ENCODE assay signal across 2 cellular contexts in the genomic region with DNA sequence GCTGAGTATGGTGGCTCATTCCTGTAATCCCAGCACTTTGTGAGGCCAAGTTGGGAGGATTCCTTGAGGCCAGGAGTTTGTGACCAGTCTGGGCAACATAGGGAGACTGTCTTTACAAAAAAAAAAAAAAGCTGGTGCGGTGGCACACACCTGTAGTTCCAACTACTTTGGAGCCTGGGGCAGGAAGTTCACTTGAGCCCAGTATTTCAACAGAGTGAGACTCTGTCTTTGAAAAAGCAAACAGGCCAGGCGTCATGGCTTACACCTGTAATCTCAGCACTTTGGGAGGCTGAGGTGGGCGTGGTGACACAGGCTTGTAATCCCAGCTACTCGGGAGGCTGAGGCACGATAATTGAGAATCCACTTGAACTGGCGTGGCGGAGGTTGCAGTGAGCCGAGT.
TF ChIP-seq lines count a peak whose summit lies in the region.

No MANE protein-coding gene starts in this region.

TF ChIP-seq in liver, 16 proteins besides CTCF, POLR2A, EP300 and RAD21:
- TF ChIP-seq FOXA2 (IDR thresholded peaks at IDR 0.05) (no peak), FOXA1 (IDR thresholded peaks at IDR 0.05) (no peak), NR2F2 (IDR thresholded peaks at IDR 0.05) (no peak), YY1 (IDR thresholded peaks at IDR 0.05) (no peak), TAF1 (conservative IDR thresholded peaks at IDR 0.05) (no peak), JUND (IDR thresholded peaks at IDR 0.05) (no peak), HNF4A (conservative IDR thresholded peaks at IDR 0.05) (peak; percentile 43 to 63)

TF ChIP-seq in HepG2, 621 proteins besides CTCF, POLR2A, EP300 and RAD21:
- TF ChIP-seq, protein P1, sequence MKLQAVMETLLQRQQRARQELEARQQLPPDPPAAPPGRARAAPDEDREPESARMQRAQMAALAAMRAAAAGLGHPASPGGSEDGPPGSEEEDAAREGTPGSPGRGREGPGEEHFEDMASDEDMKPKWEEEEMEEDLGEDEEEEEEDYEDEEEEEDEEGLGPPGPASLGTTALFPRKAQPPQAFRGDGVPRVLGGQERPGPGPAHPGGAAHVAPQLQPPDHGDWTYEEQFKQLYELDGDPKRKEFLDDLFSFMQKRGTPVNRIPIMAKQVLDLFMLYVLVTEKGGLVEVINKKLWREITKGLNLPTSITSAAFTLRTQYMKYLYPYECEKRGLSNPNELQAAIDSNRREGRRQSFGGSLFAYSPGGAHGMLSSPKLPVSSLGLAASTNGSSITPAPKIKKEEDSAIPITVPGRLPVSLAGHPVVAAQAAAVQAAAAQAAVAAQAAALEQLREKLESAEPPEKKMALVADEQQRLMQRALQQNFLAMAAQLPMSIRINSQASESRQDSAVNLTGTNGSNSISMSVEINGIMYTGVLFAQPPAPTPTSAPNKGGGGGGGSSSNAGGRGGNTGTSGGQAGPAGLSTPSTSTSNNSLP (IDR thresholded peaks at IDR 0.05; ENCODE audit: low read depth, low read length): no peak
- TF ChIP-seq SKI (IDR thresholded peaks at IDR 0.05; ENCODE audit: partially characterized antibody): no peak
- TF ChIP-seq ZNF781 (CRISPR knock-in tag; IDR thresholded peaks at IDR 0.05; ENCODE audit: borderline replicate concordance, not compliant biosample characterization): no peak
- TF ChIP-seq, protein P2, sequence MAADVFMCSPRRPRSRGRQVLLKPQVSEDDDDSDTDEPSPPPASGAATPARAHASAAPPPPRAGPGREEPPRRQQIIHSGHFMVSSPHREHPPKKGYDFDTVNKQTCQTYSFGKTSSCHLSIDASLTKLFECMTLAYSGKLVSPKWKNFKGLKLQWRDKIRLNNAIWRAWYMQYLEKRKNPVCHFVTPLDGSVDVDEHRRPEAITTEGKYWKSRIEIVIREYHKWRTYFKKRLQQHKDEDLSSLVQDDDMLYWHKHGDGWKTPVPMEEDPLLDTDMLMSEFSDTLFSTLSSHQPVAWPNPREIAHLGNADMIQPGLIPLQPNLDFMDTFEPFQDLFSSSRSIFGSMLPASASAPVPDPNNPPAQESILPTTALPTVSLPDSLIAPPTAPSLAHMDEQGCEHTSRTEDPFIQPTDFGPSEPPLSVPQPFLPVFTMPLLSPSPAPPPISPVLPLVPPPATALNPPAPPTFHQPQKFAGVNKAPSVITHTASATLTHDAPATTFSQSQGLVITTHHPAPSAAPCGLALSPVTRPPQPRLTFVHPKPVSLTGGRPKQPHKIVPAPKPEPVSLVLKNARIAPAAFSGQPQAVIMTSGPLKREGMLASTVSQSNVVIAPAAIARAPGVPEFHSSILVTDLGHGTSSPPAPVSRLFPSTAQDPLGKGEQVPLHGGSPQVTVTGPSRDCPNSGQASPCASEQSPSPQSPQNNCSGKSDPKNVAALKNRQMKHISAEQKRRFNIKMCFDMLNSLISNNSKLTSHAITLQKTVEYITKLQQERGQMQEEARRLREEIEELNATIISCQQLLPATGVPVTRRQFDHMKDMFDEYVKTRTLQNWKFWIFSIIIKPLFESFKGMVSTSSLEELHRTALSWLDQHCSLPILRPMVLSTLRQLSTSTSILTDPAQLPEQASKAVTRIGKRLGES (CRISPR knock-in tag; IDR thresholded peaks at IDR 0.05; ENCODE audit: borderline replicate concordance): no peak
- no peak for TF ChIP-seq ZNF543 (CRISPR knock-in tag; IDR thresholded peaks at IDR 0.05)
- TF ChIP-seq TEAD3 (CRISPR knock-in tag; optimal IDR thresholded peaks at IDR 0.05; ENCODE audit: borderline replicate concordance): no peak
- TF ChIP-seq ZNF205 (CRISPR knock-in tag; IDR thresholded peaks at IDR 0.05): no peak
- no peak for TF ChIP-seq CENPX (CRISPR knock-in tag; IDR thresholded peaks at IDR 0.05)
- no peak for TF ChIP-seq FOXP1 (IDR thresholded peaks at IDR 0.05)
- no peak for TF ChIP-seq FOXP1 (CRISPR knock-in tag; IDR thresholded peaks at IDR 0.05)
- TF ChIP-seq FOXC1 (CRISPR knock-in tag; IDR thresholded peaks at IDR 0.05; ENCODE audit: borderline replicate concordance): no peak
- TF ChIP-seq CHCHD3 (CRISPR knock-in tag; IDR thresholded peaks at IDR 0.05): no peak
- no peak for TF ChIP-seq PHF20 (CRISPR knock-in tag; IDR thresholded peaks at IDR 0.05)
- TF ChIP-seq NFATC3 (CRISPR knock-in tag; IDR thresholded peaks at IDR 0.05): no peak
- no peak for TF ChIP-seq ZNF816 (CRISPR knock-in tag; IDR thresholded peaks at IDR 0.05; ENCODE audit: borderline replicate concordance)
- no peak for TF ChIP-seq NFYC (CRISPR knock-in tag; IDR thresholded peaks at IDR 0.05)
- TF ChIP-seq, protein P3, sequence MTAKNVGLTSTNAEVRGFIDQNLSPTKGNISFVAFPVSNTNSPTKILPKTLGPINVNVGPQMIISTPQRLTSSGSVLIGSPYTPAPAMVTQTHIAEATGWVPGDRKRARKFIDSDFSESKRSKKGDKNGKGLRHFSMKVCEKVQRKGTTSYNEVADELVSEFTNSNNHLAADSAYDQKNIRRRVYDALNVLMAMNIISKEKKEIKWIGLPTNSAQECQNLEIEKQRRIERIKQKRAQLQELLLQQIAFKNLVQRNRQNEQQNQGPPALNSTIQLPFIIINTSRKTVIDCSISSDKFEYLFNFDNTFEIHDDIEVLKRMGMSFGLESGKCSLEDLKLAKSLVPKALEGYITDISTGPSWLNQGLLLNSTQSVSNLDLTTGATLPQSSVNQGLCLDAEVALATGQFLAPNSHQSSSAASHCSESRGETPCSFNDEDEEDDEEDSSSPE (CRISPR knock-in tag; IDR thresholded peaks at IDR 0.05): no peak
- TF ChIP-seq ZBTB3 (CRISPR knock-in tag; IDR thresholded peaks at IDR 0.05; ENCODE audit: borderline replicate concordance, low read depth): no peak
- TF ChIP-seq, protein P4, sequence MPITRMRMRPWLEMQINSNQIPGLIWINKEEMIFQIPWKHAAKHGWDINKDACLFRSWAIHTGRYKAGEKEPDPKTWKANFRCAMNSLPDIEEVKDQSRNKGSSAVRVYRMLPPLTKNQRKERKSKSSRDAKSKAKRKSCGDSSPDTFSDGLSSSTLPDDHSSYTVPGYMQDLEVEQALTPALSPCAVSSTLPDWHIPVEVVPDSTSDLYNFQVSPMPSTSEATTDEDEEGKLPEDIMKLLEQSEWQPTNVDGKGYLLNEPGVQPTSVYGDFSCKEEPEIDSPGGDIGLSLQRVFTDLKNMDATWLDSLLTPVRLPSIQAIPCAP (CRISPR knock-in tag; IDR thresholded peaks at IDR 0.05; ENCODE audit: low read depth): no peak
- no peak for TF ChIP-seq ZFX (CRISPR knock-in tag; IDR thresholded peaks at IDR 0.05; ENCODE audit: low read depth)
